Comparison of ENCODE assay signal across 8 cellular contexts in genomic region chr9:125759812-125760134, GRCh38. TPM values are rescaled to one million over a fixed set of nuclear protein-coding genes. Genes with fewer than 3 reads are reported as not detected.
DNase-seq lines count a peak whose midpoint lies in the region; ATAC-seq, FAIRE-seq and TF ChIP-seq lines count a peak whose summit lies in the region.

No MANE protein-coding gene starts in this region.

- TF ChIP-seq CTCF in HEK293 (tag by site-specific recombination; IDR thresholded peaks at IDR 0.05) (no peak), OCI-LY1 (IDR thresholded peaks at IDR 0.05; ENCODE audit: low read length) (no peak)

- CTCF ChIA-PET in HEK293 (lab: Yijun Ruan, JAX): interaction anchor here (0.6 kb wide), 1 partner anchor 347 kb away, joined by 5 read pairs; no protein-coding TSS in a partner anchor

- no peak for ATAC-seq in HG03025 (IDR thresholded peaks at IDR 0.05; ENCODE audit: low FRiP score, unreplicated experiment)

- peak overlapping the region; percentile 30; the same call in 1 of the 2 replicates for H3K9ac ChIP-seq in OCI-LY1 (ENCODE audit: low read length)

- H3K9me3 ChIP-seq in HEK293 (ENCODE audit: control insufficient read depth, insufficient read depth, low read depth, low read length) (no peaks in the 10 kb centered on the region), OCI-LY1 (ENCODE audit: low read length) (no peaks in the 10 kb centered on the region)

- H3K27me3 ChIP-seq in OCI-LY1 (ENCODE audit: insufficient read depth, low read length): no peaks in the 10 kb centered on the region

- 0 out of 2 replicates have a peak, but pooled peaks cover 2% of the 10 kb centered on the region for H3F3A ChIP-seq in OCI-LY1 (ENCODE audit: insufficient read depth, low read length)

- no peak overlapping the region for H3K27ac ChIP-seq in HEK293 (ENCODE audit: extremely low read depth, low read depth, low read length)
- H3K27ac ChIP-seq in OCI-LY1 (ENCODE audit: low read depth, low read length, poor library complexity, severe bottlenecking): peak overlapping the region; percentile 40

- no peaks in the 10 kb centered on the region for H4K20me1 ChIP-seq in OCI-LY1 (ENCODE audit: insufficient read depth, low read length)

- peaks cover 35% of the 10 kb centered on the region for H3K4me1 ChIP-seq in HEK293 (ENCODE audit: control insufficient read depth, insufficient read depth, low read length)
- H3K4me1 ChIP-seq in OCI-LY1 (ENCODE audit: insufficient read depth, low read length, severe bottlenecking): peaks cover 46% of the 10 kb centered on the region

- POLR2A ChIA-PET in HEK293 (lab: Yijun Ruan, JAX): no interaction called here

- H3K36me3 ChIP-seq in HEK293 (ENCODE audit: control insufficient read depth in 2 of 2, insufficient read depth in 1 of 2, low read length in 2 of 2) (peaks cover 0 to 4% of the 10 kb centered on the region in 2 experiments; a peak in 1 of 3 replicates), OCI-LY1 (ENCODE audit: insufficient read depth, low read length) (no peaks in the 10 kb centered on the region)

- H3K9me2 ChIP-seq in OCI-LY1 (ENCODE audit: low read depth, low read length): no peaks in the 10 kb centered on the region

- H3K4me3 ChIP-seq in HEK293 (ENCODE audit: low read depth, low read length) (no peak overlapping the region), OCI-LY1 (ENCODE audit: low read depth, low read length, poor library complexity, severe bottlenecking) (peak overlapping the region; percentile 51)

- DNase-seq in germinal center (ENCODE audit: low spot score) (peak; percentile 6), putamen (ENCODE audit: low spot score) (peak; percentile 77), cerebellar nuclear complex (lab: John Stamatoyannopoulos, UW) (no peak), hepatic stellate cell (ENCODE audit: low spot score) (no peak), frontal cortex (ENCODE audit: low spot score in 2 of 2) (no peak)

- FAIRE-seq in frontal cortex (lab: Jason Lieb, UNC): no peak

- peak overlapping the region; percentile 61 for H3K4me2 ChIP-seq in OCI-LY1 (ENCODE audit: low read length)

- H3K79me2 ChIP-seq in OCI-LY1 (ENCODE audit: insufficient read depth, low read length): peaks cover 9% of the 10 kb centered on the region; the same call in 1 of the 2 replicates

- no peak overlapping the region for H2AFZ ChIP-seq in OCI-LY1 (ENCODE audit: low read length)

TF ChIP-seq in HEK293, 187 proteins besides CTCF, POLR2A, EP300 and RAD21:
- TF ChIP-seq FEZF1 (tag by site-specific recombination; IDR thresholded peaks at IDR 0.05): peak; percentile 27; the same call in 1 of the 2 replicates
- TF ChIP-seq TRIM28 (IDR thresholded peaks at IDR 0.05; ENCODE audit: borderline replicate concordance, low read length): no peak
- TF ChIP-seq ZXDB (tag by site-specific recombination; IDR thresholded peaks at IDR 0.05): no peak
- peak; percentile 90 for TF ChIP-seq ZBTB17 (tag by site-specific recombination; IDR thresholded peaks at IDR 0.05)
- TF ChIP-seq ZNF341 (tag by site-specific recombination; IDR thresholded peaks at IDR 0.05; ENCODE audit: low read depth): no peak
- no peak for TF ChIP-seq GLI2 (tag by site-specific recombination; IDR thresholded peaks at IDR 0.05; ENCODE audit: borderline replicate concordance, low read depth)
- TF ChIP-seq ZNF155 (tag by site-specific recombination; IDR thresholded peaks at IDR 0.05): no peak
- TF ChIP-seq ZNF768 (tag by site-specific recombination; IDR thresholded peaks at IDR 0.05): no peak
- TF ChIP-seq ZNF571 (tag by site-specific recombination; IDR thresholded peaks at IDR 0.05): no peak
- no peak for TF ChIP-seq REST (tag by site-specific recombination; IDR thresholded peaks at IDR 0.05)
- peak; percentile 75 for TF ChIP-seq OSR2 (tag by site-specific recombination; IDR thresholded peaks at IDR 0.05)
- no peak for TF ChIP-seq ZNF792 (tag by site-specific recombination; IDR thresholded peaks at IDR 0.05)
- no peak for TF ChIP-seq ZNF558 (tag by site-specific recombination; IDR thresholded peaks at IDR 0.05)
- no peak for TF ChIP-seq ZBTB21 (tag by site-specific recombination; IDR thresholded peaks at IDR 0.05)
- no peak for TF ChIP-seq ZNF354C (tag by site-specific recombination; IDR thresholded peaks at IDR 0.05; ENCODE audit: borderline replicate concordance, low read depth)
- peak; percentile 71 for TF ChIP-seq ZNF600 (tag by site-specific recombination; IDR thresholded peaks at IDR 0.05)
- no peak for TF ChIP-seq ZNF26 (tag by site-specific recombination; IDR thresholded peaks at IDR 0.05)
- no peak for TF ChIP-seq ZNF394 (tag by site-specific recombination; IDR thresholded peaks at IDR 0.05; ENCODE audit: borderline replicate concordance)
- no peak for TF ChIP-seq KLF17 (tag by site-specific recombination; IDR thresholded peaks at IDR 0.05)
- no peak for TF ChIP-seq MZF1 (tag by site-specific recombination; IDR thresholded peaks at IDR 0.05; ENCODE audit: borderline replicate concordance)
- no peak for TF ChIP-seq RBAK (tag by site-specific recombination; IDR thresholded peaks at IDR 0.05)
- TF ChIP-seq ZBTB1 (tag by site-specific recombination; IDR thresholded peaks at IDR 0.05): no peak
TF ChIP-seq in HEK293: peak in this region for 4.

RNA-seq across cellular contexts. Expression of gene PBX3, which starts 12.6 kb away (rescaled TPM):
- 37.5 TPM for total RNA-seq in frontal cortex

RNA-seq across cellular contexts. Expression of gene MAPKAP1, which starts 52.8 kb away (rescaled TPM):
- 35.9 TPM for total RNA-seq in frontal cortex

Comparison
In these comparisons a context has a peak if more than half of its experiments do, and no peak if none do; other contexts are left out.
1. DNase-seq: peak in germinal center (single experiment) and putamen (single experiment); none in cerebellar nuclear complex (0 of 2), hepatic stellate cell (single experiment) and frontal cortex (0 of 2).